Comparison of ENCODE assay signal across 27 cellular contexts in genomic region chr4:169418846-169419245, GRCh38.
"Had no signal": no experiment of that assay in that cellular context is flagged by ENCODE, and none has a peak within 500 bp of the region (broad histone marks: within the 10 kb centered on the region; RNA-seq: fewer than 3 reads in every experiment).

No MANE protein-coding gene starts in this region.

- H3K4me3 ChIP-seq: adrenal gland, coronary artery, MG63 had no signal

- H3K4me1 ChIP-seq: adrenal gland had no signal

- H3K27me3 ChIP-seq: adrenal gland, MG63 had no signal

- H3K27ac ChIP-seq: adrenal gland, coronary artery, VCaP had no signal

- H3K9me3 Mint-ChIP-seq: activated CD4-positive, alpha-beta memory T cell treated with anti-CD3 and anti-CD28 coated beads for 36 hours; activated CD4-positive, alpha-beta T cell treated with anti-CD3 and anti-CD28 coated beads, Interleukin-2, amount 10 ng/mL, durations not matched to agents 7 days and 5 days; activated naive CD4-positive, alpha-beta T cell treated with anti-CD3 and anti-CD28 coated beads, Interleukin-2, amount 10 ng/mL, durations not matched to agents 7 days and 5 days; activated T-helper 2 cell treated with anti-CD3 and anti-CD28 coated beads, Interferon-gamma antibody, Interleukin-2, Interleukin-4, amounts not matched to agents 10 μg/mL and 5 μg/mL and 100 μg/mL, durations not matched to agents 14 hours and 24 hours and 36 hours had no signal

- H3K36me3 ChIP-seq: adrenal gland, MG63 had no signal

- DNase-seq: activated CD4-positive, alpha-beta memory T cell treated with anti-CD3 and anti-CD28 coated beads for 36 hours; activated CD4-positive, alpha-beta T cell treated with anti-CD3 and anti-CD28 coated beads, Interleukin-2, amount 10 ng/mL, durations not matched to agents 7 days and 5 days; activated CD4-positive, CD25-positive, alpha-beta regulatory T cell; activated CD8-positive, alpha-beta memory T cell treated with anti-CD3 and anti-CD28 coated beads for 24 hours; activated gamma-delta T cell treated with Interleukin-2 at 50 U/mL for 16 hours; activated naive CD4-positive, alpha-beta T cell treated with anti-CD3 and anti-CD28 coated beads, Interleukin-2, amount 10 ng/mL, durations not matched to agents 7 days and 5 days; activated naive CD8-positive, alpha-beta T cell treated with anti-CD3 and anti-CD28 coated beads for 36 hours; activated T-cell treated with anti-CD3 and anti-CD28 coated beads, Interleukin-2, amount 50 U/mL, for 48 hours; adrenal gland; anterior cingulate cortex; caudate nucleus; MG63; MV-4-11; NCI-H1092 treated with DMSO at 0.1 percent for 48 hours; NCI-H1417 treated with DMSO at 0.1 percent for 48 hours; NCI-H1694; NCI-H2029 treated with DMSO at 0.1 percent for 48 hours; NCI-H345; NCI-H510A; NCI-H526 treated with DMSO at 0.1 percent for 48 hours; NCI-H82; SHP77 treated with DMSO at 0.1 percent for 48 hours; T-helper 17 cell; T-helper 9 cell had no signal

- H3K27me3 Mint-ChIP-seq: activated CD4-positive, alpha-beta memory T cell treated with anti-CD3 and anti-CD28 coated beads for 36 hours; activated CD4-positive, alpha-beta T cell treated with anti-CD3 and anti-CD28 coated beads, Interleukin-2, amount 10 ng/mL, durations not matched to agents 7 days and 5 days; activated naive CD4-positive, alpha-beta T cell treated with anti-CD3 and anti-CD28 coated beads, Interleukin-2, amount 10 ng/mL, durations not matched to agents 7 days and 5 days; activated naive CD8-positive, alpha-beta T cell treated with anti-CD3 and anti-CD28 coated beads for 36 hours; T-helper 17 cell had no signal

- H3K4me3 Mint-ChIP-seq: activated CD4-positive, alpha-beta memory T cell treated with anti-CD3 and anti-CD28 coated beads for 36 hours; activated CD4-positive, alpha-beta T cell treated with anti-CD3 and anti-CD28 coated beads, Interleukin-2, amount 10 ng/mL, durations not matched to agents 7 days and 5 days; activated naive CD4-positive, alpha-beta T cell treated with anti-CD3 and anti-CD28 coated beads, Interleukin-2, amount 10 ng/mL, durations not matched to agents 7 days and 5 days; activated naive CD8-positive, alpha-beta T cell treated with anti-CD3 and anti-CD28 coated beads for 36 hours; T-helper 17 cell had no signal

- H3K27ac Mint-ChIP-seq: activated CD4-positive, alpha-beta memory T cell treated with anti-CD3 and anti-CD28 coated beads for 36 hours; activated CD4-positive, alpha-beta T cell treated with anti-CD3 and anti-CD28 coated beads, Interleukin-2, amount 10 ng/mL, durations not matched to agents 7 days and 5 days; activated naive CD4-positive, alpha-beta T cell treated with anti-CD3 and anti-CD28 coated beads, Interleukin-2, amount 10 ng/mL, durations not matched to agents 7 days and 5 days; activated naive CD8-positive, alpha-beta T cell treated with anti-CD3 and anti-CD28 coated beads for 36 hours; activated T-helper 2 cell treated with anti-CD3 and anti-CD28 coated beads, Interferon-gamma antibody, Interleukin-2, Interleukin-4, amounts not matched to agents 10 μg/mL and 5 μg/mL and 100 μg/mL, durations not matched to agents 14 hours and 24 hours and 36 hours; T-helper 17 cell had no signal

- H3K9me3 ChIP-seq: adrenal gland, MG63 had no signal
